Comparison of ENCODE assay signal across 16 cellular contexts in genomic region chr16:11157143-11157542, GRCh38.
DNase-seq lines count a peak whose midpoint lies in the region; ATAC-seq and TF ChIP-seq lines count a peak whose summit lies in the region.
"Had no signal": no experiment of that assay in that cellular context is flagged by ENCODE, and none has a peak within 500 bp of the region (broad histone marks: within the 10 kb centered on the region; RNA-seq: fewer than 3 reads in every experiment).

No MANE protein-coding gene starts in this region.

- intact Hi-C loops in MCF 10A (cut with micrococcal nuclease), result no loop called here

- TF ChIP-seq CTCF in GM20000 (IDR thresholded peaks at IDR 0.05; ENCODE audit: extremely low read depth, missing control alignments) (no peak), MCF 10A (IDR thresholded peaks at IDR 0.05; ENCODE audit: unreplicated experiment) (no peak)

- no TSS peak for BruUV-seq in MCF 10A (replicated peaks; lab: Mats Ljungman, UMichigan)

- peaks cover 74% of the 10 kb centered on the region for H3K4me1 Mint-ChIP-seq in activated naive CD8-positive, alpha-beta T cell treated with anti-CD3 and anti-CD28 coated beads, Interleukin-2, amount 10 ng/mL, durations not matched to agents 7 days and 5 days
- peaks cover 52% of the 10 kb centered on the region for H3K4me1 Mint-ChIP-seq in activated naive CD8-positive, alpha-beta T cell treated with anti-CD3 and anti-CD28 coated beads for 36 hours
- H3K4me1 Mint-ChIP-seq in activated CD8-positive, alpha-beta T cell treated with anti-CD3 and anti-CD28 coated beads, Interleukin-2, amount 10 ng/mL, durations not matched to agents 7 days and 5 days (ENCODE audit: low read depth), result peaks cover 88% of the 10 kb centered on the region
- no peaks in the 10 kb centered on the region for H3K4me1 Mint-ChIP-seq in MCF 10A (ENCODE audit: insufficient read depth, unreplicated experiment)
- H3K4me1 Mint-ChIP-seq in activated T-helper 17 cell treated with anti-CD3 and anti-CD28 coated beads, Interleukin-2, amount 50 U/mL, for 72 hours, result peaks cover 27% of the 10 kb centered on the region

- DNase-seq in activated naive CD8-positive, alpha-beta T cell treated with anti-CD3 and anti-CD28 coated beads, Interleukin-2, amount 10 ng/mL, durations not matched to agents 7 days and 5 days, result no peak
- no peak for DNase-seq in activated naive CD8-positive, alpha-beta T cell treated with anti-CD3 and anti-CD28 coated beads for 36 hours
- DNase-seq in GM20000 (ENCODE audit: low spot score) (peak; percentile 50), T-helper 9 cell (no peak), NOMO-1 treated with dmso at 0.1 percent for 144 hours (lab: John Stamatoyannopoulos, UW; ENCODE audit: unreplicated experiment) (no peak), MCF 10A (ENCODE audit: unreplicated experiment) (no peak)
- no peak for DNase-seq in activated CD8-positive, alpha-beta T cell treated with anti-CD3 and anti-CD28 coated beads, Interleukin-2, amount 10 ng/mL, durations not matched to agents 7 days and 5 days
- DNase-seq: Calu3, DMS79, H9, IMR-90, MV-4-11, NCI-H1417 treated with DMSO at 0.1 percent for 48 hours, NCI-H2029, NCI-H774 had no signal

- peaks cover 26% of the 10 kb centered on the region for H3K36me3 Mint-ChIP-seq in activated naive CD8-positive, alpha-beta T cell treated with anti-CD3 and anti-CD28 coated beads, Interleukin-2, amount 10 ng/mL, durations not matched to agents 7 days and 5 days
- H3K36me3 Mint-ChIP-seq in activated naive CD8-positive, alpha-beta T cell treated with anti-CD3 and anti-CD28 coated beads for 36 hours, result peaks cover 10% of the 10 kb centered on the region
- peaks cover 59% of the 10 kb centered on the region for H3K36me3 Mint-ChIP-seq in activated CD8-positive, alpha-beta T cell treated with anti-CD3 and anti-CD28 coated beads, Interleukin-2, amount 10 ng/mL, durations not matched to agents 7 days and 5 days (ENCODE audit: low read depth)
- peaks cover 11% of the 10 kb centered on the region for H3K36me3 Mint-ChIP-seq in MCF 10A (ENCODE audit: insufficient read depth, unreplicated experiment)
- peaks cover 8% of the 10 kb centered on the region for H3K36me3 Mint-ChIP-seq in activated T-helper 17 cell treated with anti-CD3 and anti-CD28 coated beads, Interleukin-2, amount 50 U/mL, for 72 hours (ENCODE audit: low read depth)

- H3K4me3 Mint-ChIP-seq in activated naive CD8-positive, alpha-beta T cell treated with anti-CD3 and anti-CD28 coated beads, Interleukin-2, amount 10 ng/mL, durations not matched to agents 7 days and 5 days, result peak overlapping the region; percentile 21
- no peak overlapping the region for H3K4me3 Mint-ChIP-seq in activated naive CD8-positive, alpha-beta T cell treated with anti-CD3 and anti-CD28 coated beads for 36 hours
- H3K4me3 Mint-ChIP-seq in activated CD8-positive, alpha-beta T cell treated with anti-CD3 and anti-CD28 coated beads, Interleukin-2, amount 10 ng/mL, durations not matched to agents 7 days and 5 days, result no peak overlapping the region
- H3K4me3 Mint-ChIP-seq in MCF 10A (ENCODE audit: unreplicated experiment), result no peak overlapping the region
- no peak overlapping the region for H3K4me3 Mint-ChIP-seq in activated T-helper 17 cell treated with anti-CD3 and anti-CD28 coated beads, Interleukin-2, amount 50 U/mL, for 72 hours
- H3K4me3 Mint-ChIP-seq: H9 had no signal

- CTCF ChIA-PET in activated CD8-positive, alpha-beta T cell treated with anti-CD3 and anti-CD28 coated beads, Interleukin-2, amount 10 ng/mL, durations not matched to agents 7 days and 5 days (lab: Charles Lee), result interaction anchor here (1.7 kb wide), 1 partner anchor 215 kb away, joined by 4 read pairs; no protein-coding TSS in a partner anchor
- CTCF ChIA-PET in MCF 10A (lab: Yijun Ruan, JAX), result interaction anchor here (1.0 kb wide), 2 partner anchors 193 to 194 kb away, joined by 3 to 4 read pairs; no protein-coding TSS in a partner anchor

- POLR2A ChIA-PET in activated naive CD8-positive, alpha-beta T cell treated with anti-CD3 and anti-CD28 coated beads, Interleukin-2, amount 10 ng/mL, durations not matched to agents 7 days and 5 days (lab: Charles Lee), result interaction anchor here (0.8 to 1.2 kb wide), 2 partner anchors 13 to 18 kb away, joined by 3 read pairs; no protein-coding TSS in a partner anchor
- POLR2A ChIA-PET in activated CD8-positive, alpha-beta T cell treated with anti-CD3 and anti-CD28 coated beads, Interleukin-2, amount 10 ng/mL, durations not matched to agents 7 days and 5 days (lab: Charles Lee), result interaction anchor here (0.6 to 1.3 kb wide), 2 partner anchors 13 to 95 kb away, joined by 3 read pairs; no protein-coding TSS in a partner anchor
- POLR2A ChIA-PET in MCF 10A (lab: Yijun Ruan, JAX), result no interaction called here

- peak; percentile 38 for ATAC-seq in activated naive CD8-positive, alpha-beta T cell treated with anti-CD3 and anti-CD28 coated beads, Interleukin-2, amount 10 ng/mL, durations not matched to agents 7 days and 5 days (ENCODE audit: low read depth)
- ATAC-seq in activated CD8-positive, alpha-beta T cell treated with anti-CD3 and anti-CD28 coated beads, Interleukin-2, amount 10 ng/mL, durations not matched to agents 7 days and 5 days, result peak; percentile 47
- ATAC-seq in activated T-helper 17 cell treated with anti-CD3 and anti-CD28 coated beads, Interleukin-2, amount 50 U/mL, for 72 hours (replicated peaks), result no peak

- H3K9me3 Mint-ChIP-seq in activated naive CD8-positive, alpha-beta T cell treated with anti-CD3 and anti-CD28 coated beads, Interleukin-2, amount 10 ng/mL, durations not matched to agents 7 days and 5 days, result no peaks in the 10 kb centered on the region
- peaks cover 4% of the 10 kb centered on the region for H3K9me3 Mint-ChIP-seq in activated naive CD8-positive, alpha-beta T cell treated with anti-CD3 and anti-CD28 coated beads for 36 hours
- H3K9me3 Mint-ChIP-seq in activated CD8-positive, alpha-beta T cell treated with anti-CD3 and anti-CD28 coated beads, Interleukin-2, amount 10 ng/mL, durations not matched to agents 7 days and 5 days (ENCODE audit: insufficient read depth), result peaks cover 8% of the 10 kb centered on the region
- no peaks in the 10 kb centered on the region for H3K9me3 Mint-ChIP-seq in MCF 10A (ENCODE audit: unreplicated experiment)
- no peaks in the 10 kb centered on the region for H3K9me3 Mint-ChIP-seq in activated T-helper 17 cell treated with anti-CD3 and anti-CD28 coated beads, Interleukin-2, amount 50 U/mL, for 72 hours
- H3K9me3 Mint-ChIP-seq: H9 had no signal

- H3K27ac Mint-ChIP-seq in activated naive CD8-positive, alpha-beta T cell treated with anti-CD3 and anti-CD28 coated beads, Interleukin-2, amount 10 ng/mL, durations not matched to agents 7 days and 5 days, result peak overlapping the region; percentile 83
- no peak overlapping the region for H3K27ac Mint-ChIP-seq in activated naive CD8-positive, alpha-beta T cell treated with anti-CD3 and anti-CD28 coated beads for 36 hours
- H3K27ac Mint-ChIP-seq in activated CD8-positive, alpha-beta T cell treated with anti-CD3 and anti-CD28 coated beads, Interleukin-2, amount 10 ng/mL, durations not matched to agents 7 days and 5 days, result peak overlapping the region; percentile 84
- no peak overlapping the region for H3K27ac Mint-ChIP-seq in MCF 10A (ENCODE audit: low read depth, unreplicated experiment)
- no peak overlapping the region for H3K27ac Mint-ChIP-seq in activated T-helper 17 cell treated with anti-CD3 and anti-CD28 coated beads, Interleukin-2, amount 50 U/mL, for 72 hours

- H3K27me3 Mint-ChIP-seq in activated naive CD8-positive, alpha-beta T cell treated with anti-CD3 and anti-CD28 coated beads, Interleukin-2, amount 10 ng/mL, durations not matched to agents 7 days and 5 days, result no peaks in the 10 kb centered on the region
- no peaks in the 10 kb centered on the region for H3K27me3 Mint-ChIP-seq in activated naive CD8-positive, alpha-beta T cell treated with anti-CD3 and anti-CD28 coated beads for 36 hours
- no peaks in the 10 kb centered on the region for H3K27me3 Mint-ChIP-seq in activated CD8-positive, alpha-beta T cell treated with anti-CD3 and anti-CD28 coated beads, Interleukin-2, amount 10 ng/mL, durations not matched to agents 7 days and 5 days (ENCODE audit: low read depth)
- no peaks in the 10 kb centered on the region for H3K27me3 Mint-ChIP-seq in MCF 10A (ENCODE audit: insufficient read depth, unreplicated experiment)
- H3K27me3 Mint-ChIP-seq in activated T-helper 17 cell treated with anti-CD3 and anti-CD28 coated beads, Interleukin-2, amount 50 U/mL, for 72 hours, result no peaks in the 10 kb centered on the region

Comparison
In these comparisons a context has a peak if more than half of its experiments do, and no peak if none do; other contexts are left out.
1. H3K27ac Mint-ChIP-seq: peak in activated naive CD8-positive, alpha-beta T cell treated with anti-CD3 and anti-CD28 coated beads, Interleukin-2, amount 10 ng/mL, durations not matched to agents 7 days and 5 days (single experiment) and activated CD8-positive, alpha-beta T cell treated with anti-CD3 and anti-CD28 coated beads, Interleukin-2, amount 10 ng/mL, durations not matched to agents 7 days and 5 days (single experiment); none in activated naive CD8-positive, alpha-beta T cell treated with anti-CD3 and anti-CD28 coated beads for 36 hours (single experiment), MCF 10A (single experiment) and activated T-helper 17 cell treated with anti-CD3 and anti-CD28 coated beads, Interleukin-2, amount 50 U/mL, for 72 hours (single experiment).